Comparison of ENCODE assay signal across 1 cellular context in genomic region chr11:64524534-64525042, GRCh38.
TF ChIP-seq lines count a peak whose summit lies in the region.

No MANE protein-coding gene starts in this region.

TF ChIP-seq in K562, 482 proteins besides CTCF, POLR2A, EP300 and RAD21:
- peak; percentile 56 for TF ChIP-seq ATF3 (IDR thresholded peaks at IDR 0.05)
- TF ChIP-seq ATF3 (CRISPR knock-in tag; conservative IDR thresholded peaks at IDR 0.05) = no peak
- TF ChIP-seq ZNF282 (CRISPR knock-in tag; IDR thresholded peaks at IDR 0.05) = no peak
- TF ChIP-seq KAT7 (CRISPR knock-in tag; IDR thresholded peaks at IDR 0.05; ENCODE audit: borderline replicate concordance) = no peak
- no peak for TF ChIP-seq NR2C2 (CRISPR knock-in tag; IDR thresholded peaks at IDR 0.05)
- TF ChIP-seq NR2C2 (tag; IDR thresholded peaks at IDR 0.05) = peak; percentile 35; the same call in 1 of the 2 replicates
- TF ChIP-seq DMBX1 (CRISPR knock-in tag; IDR thresholded peaks at IDR 0.05; ENCODE audit: borderline replicate concordance) = no peak
- TF ChIP-seq E4F1 (CRISPR knock-in tag; IDR thresholded peaks at IDR 0.05; ENCODE audit: borderline replicate concordance) = no peak
- TF ChIP-seq NR2C1 (IDR thresholded peaks at IDR 0.05) = peak; percentile 28; the same call in 1 of the 2 replicates
- TF ChIP-seq NR2C1 (tag; IDR thresholded peaks at IDR 0.05) = peak; percentile 32; the same call in 1 of the 2 replicates
- no peak for TF ChIP-seq RBM25 (IDR thresholded peaks at IDR 0.05; ENCODE audit: low read depth, low read length, severe bottlenecking)
- peak; percentile 47 for TF ChIP-seq NFYB (IDR thresholded peaks at IDR 0.05; ENCODE audit: extremely low read depth, insufficient read length)
- TF ChIP-seq SMARCA4 (IDR thresholded peaks at IDR 0.05) = no peak
- TF ChIP-seq CEBPG (CRISPR knock-in tag; IDR thresholded peaks at IDR 0.05) = peak; percentile 36; the same call in 1 of the 2 replicates
- TF ChIP-seq CEBPG (tag; conservative IDR thresholded peaks at IDR 0.05 in 1 of 2, IDR thresholded peaks at IDR 0.05 in 1 of 2) = peak; percentile 29 to 79; a peak in 2 of 4 replicates
- peak; percentile 50 for TF ChIP-seq CEBPB (tag; IDR thresholded peaks at IDR 0.05)
